Comparison of ENCODE assay signal across 2 cellular contexts in genomic region chr20:45792513-45793118, GRCh38.
TF ChIP-seq lines count a peak whose summit lies in the region.

No MANE protein-coding gene starts in this region.

TF ChIP-seq in SK-N-SH, 30 proteins besides CTCF, POLR2A, EP300 and RAD21 (continued from another document):
- TF ChIP-seq REST (IDR thresholded peaks at IDR 0.05; ENCODE audit: low read depth, low read length) (no peak), JUND (IDR thresholded peaks at IDR 0.05) (no peak), RFX5 (IDR thresholded peaks at IDR 0.05; ENCODE audit: low read length) (no peak), RCOR1 (IDR thresholded peaks at IDR 0.05; ENCODE audit: low read length) (no peak), PBX3 (IDR thresholded peaks at IDR 0.05) (no peak)

TF ChIP-seq in SK-N-SH treated with all-trans-retinoic acid at 6 μM for 48 hours, 23 proteins besides CTCF, POLR2A, EP300 and RAD21 (continued from another document):
- no peak for TF ChIP-seq SNAI2 (CRISPR knock-in tag; IDR thresholded peaks at IDR 0.05)
- TF ChIP-seq ARNTL (CRISPR knock-in tag; IDR thresholded peaks at IDR 0.05; ENCODE audit: borderline replicate concordance, low read depth) = no peak
- TF ChIP-seq TSHZ2 (CRISPR knock-in tag; IDR thresholded peaks at IDR 0.05) = no peak
- no peak for TF ChIP-seq RARB (CRISPR knock-in tag; IDR thresholded peaks at IDR 0.05)
- no peak for TF ChIP-seq GLIS3 (CRISPR knock-in tag; IDR thresholded peaks at IDR 0.05)
- no peak for TF ChIP-seq TCF4 (CRISPR knock-in tag; IDR thresholded peaks at IDR 0.05; ENCODE audit: borderline replicate concordance)
- no peak for TF ChIP-seq ZC3H10 (CRISPR knock-in tag; IDR thresholded peaks at IDR 0.05)
- TF ChIP-seq ZNF565 (CRISPR knock-in tag; conservative IDR thresholded peaks at IDR 0.05; ENCODE audit: low read depth) = no peak
- no peak for TF ChIP-seq TOX (CRISPR knock-in tag; IDR thresholded peaks at IDR 0.05; ENCODE audit: borderline replicate concordance)
- no peak for TF ChIP-seq ZNF70 (CRISPR knock-in tag; IDR thresholded peaks at IDR 0.05)
- no peak for TF ChIP-seq ESRRG (CRISPR knock-in tag; IDR thresholded peaks at IDR 0.05)
TF ChIP-seq in SK-N-SH treated with all-trans-retinoic acid at 6 μM for 48 hours: peak in this region for 0.
